In the genomic region with DNA sequence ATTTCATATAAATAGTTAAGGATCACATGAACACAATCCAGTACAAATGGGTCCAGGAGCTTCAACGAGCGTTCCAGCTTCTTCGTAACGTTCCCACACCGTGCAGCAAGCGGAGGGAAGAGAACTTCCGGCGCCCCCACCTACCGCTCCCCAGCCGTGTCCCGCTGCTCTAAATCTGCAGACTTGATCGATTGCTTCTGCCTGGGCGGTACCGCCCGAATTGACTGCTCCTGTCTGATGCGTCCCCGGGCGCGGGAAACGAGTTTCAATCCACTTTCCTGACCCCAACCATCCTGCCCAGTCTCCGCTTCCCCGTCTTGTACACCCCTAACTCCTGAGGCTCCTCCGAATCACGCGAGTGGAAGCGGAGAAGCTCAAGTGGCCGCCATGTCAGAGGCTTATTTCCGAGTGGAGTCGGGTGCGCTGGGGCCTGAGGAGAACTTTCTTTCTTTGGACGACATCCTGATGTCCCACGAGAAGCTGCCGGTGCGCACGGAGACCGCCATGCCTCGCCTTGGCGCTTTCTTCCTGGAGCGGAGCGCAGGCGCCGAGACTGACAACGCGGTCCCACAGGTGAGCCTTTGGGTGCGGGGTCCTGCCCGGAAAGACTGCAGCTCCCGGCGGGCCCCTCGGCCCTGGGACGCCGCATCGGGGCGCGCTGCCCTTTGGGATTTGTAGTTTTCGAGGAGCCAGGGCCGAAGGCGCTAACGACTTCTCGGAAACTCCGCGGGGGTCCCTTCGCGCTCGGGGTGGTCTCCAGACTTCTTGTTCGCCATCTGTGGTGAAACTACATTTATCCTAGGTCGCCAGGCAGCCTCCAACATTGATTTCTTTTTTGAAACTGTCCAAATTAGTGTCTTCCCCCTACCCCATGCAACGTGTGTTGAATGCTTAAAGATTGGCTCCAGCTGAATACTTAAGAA, we compare ENCODE assay signal across 8 cellular contexts. TPM values are rescaled to one million over a fixed set of nuclear protein-coding genes. Genes with fewer than 3 reads are reported as not detected.
DNase-seq lines count a peak whose midpoint lies in the region; ATAC-seq and TF ChIP-seq lines count a peak whose summit lies in the region.

TSS of gene GINS3 (plus strand) at position 257 of the 923 bp plus-strand sequence. CDS start at position 388, 131 bp downstream.

- 1% methylated on average over 39 of the region's 67 CpGs for WGBS in SK-N-SH (ENCODE audit: low lambda C conversion rate)

- CTCF ChIA-PET in SK-N-SH (lab: Yijun Ruan, JAX): interaction anchor here (1.0 to 3.7 kb wide), 5 partner anchors 14 to 97 kb away, joined by 3 to 16 read pairs (median 5); no protein-coding TSS in a partner anchor

- POLR2A ChIA-PET in SK-N-SH (lab: Yijun Ruan, JAX): interaction anchor here (0.6 to 1.5 kb wide), 5 partner anchors 23 to 298 kb away, joined by 3 to 4 read pairs (median 3); partner anchors contain the start of gene NDRG4

- H3K4me3 ChIP-seq in NB4 (ENCODE audit: low read depth, low read length) (peak within 1 kb of the TSS; percentile 99), SK-N-SH (ENCODE audit: low read depth in 2 of 2, low read length in 1 of 2) (peak within 1 kb of the TSS; percentile 88 to 89), osteoblast (ENCODE audit: insufficient read depth, low read length) (peak within 1 kb of the TSS; percentile 98), thoracic aorta (peak within 1 kb of the TSS; percentile 94)

- peaks cover 2% of the 10 kb centered on the region for H3K27me3 Mint-ChIP-seq in HFFc6 (ENCODE audit: insufficient read depth)

- H3K4me1 ChIP-seq in SK-N-SH (ENCODE audit: control insufficient read depth in 1 of 2, insufficient read depth in 2 of 2, low read depth in 1 of 2, low read length in 1 of 2) (peaks cover 0 to 4% of the 10 kb centered on the region in 2 experiments; a peak in 1 of 4 replicates), osteoblast (ENCODE audit: insufficient read depth, low read length) (peaks cover 7% of the 10 kb centered on the region), thoracic aorta (ENCODE audit: control insufficient read depth in 1 of 2, low read depth in 2 of 2) (peaks cover 3 to 12% of the 10 kb centered on the region in 2 donors)

- H3K27me3 ChIP-seq in SK-N-SH (ENCODE audit: insufficient read depth) (no peaks in the 10 kb centered on the region), osteoblast (ENCODE audit: insufficient read depth, low read length) (peaks cover 13% of the 10 kb centered on the region), thoracic aorta (replicated peaks; ENCODE audit: insufficient read depth) (no peaks in the 10 kb centered on the region)

- DNase-seq in GM04504 (ENCODE audit: low read depth): peak; percentile 72
- DNase-seq in HFFc6: peak; percentile 83
- peak; percentile 95 for DNase-seq in NB4 (ENCODE audit: low read depth)
- peak; percentile 91 for DNase-seq in SK-N-SH
- peak; percentile 87 for DNase-seq in activated naive CD4-positive, alpha-beta T cell treated with anti-CD3 and anti-CD28 coated beads, Interleukin-2, amount 50 U/mL, for 16 hours
- peak; percentile 76 for DNase-seq in glomerular visceral epithelial cell (ENCODE audit: extremely low spot score)
- peak; percentile 98 for DNase-seq in osteoblast (ENCODE audit: insufficient read length, low spot score, missing footprints)
- peak; percentile 50 for DNase-seq in thoracic aorta (ENCODE audit: low spot score)

- H3K27ac Mint-ChIP-seq in HFFc6: peak within 1 kb of the TSS; percentile 92

- no peaks in the 10 kb centered on the region for H3K9me3 Mint-ChIP-seq in HFFc6

- no peak for TF ChIP-seq RAD21 in SK-N-SH (IDR thresholded peaks at IDR 0.05; ENCODE audit: low read length)

- H3K9me3 ChIP-seq in SK-N-SH: no peaks in the 10 kb centered on the region
- no peaks in the 10 kb centered on the region for H3K9me3 ChIP-seq in osteoblast (ENCODE audit: low read depth, low read length)
- no peaks in the 10 kb centered on the region for H3K9me3 ChIP-seq in thoracic aorta

- TF ChIP-seq POLR2A in NB4 (IDR thresholded peaks at IDR 0.05; ENCODE audit: extremely low read depth, insufficient read length): peak; percentile 57

- H3K9me2 ChIP-seq in SK-N-SH: no peaks in the 10 kb centered on the region

- H3K79me2 ChIP-seq in SK-N-SH (ENCODE audit: insufficient read depth): peaks cover 21% of the 10 kb centered on the region; the same call in 1 of the 2 replicates
- H3K79me2 ChIP-seq in osteoblast (ENCODE audit: insufficient read depth, low read length): peaks cover 5% of the 10 kb centered on the region

- H3K4me2 ChIP-seq in SK-N-SH (peak within 1 kb of the TSS; percentile 82), osteoblast (ENCODE audit: insufficient read depth, low read length) (peak within 1 kb of the TSS; percentile 97)

- peaks cover 10% of the 10 kb centered on the region for H3K4me1 Mint-ChIP-seq in HFFc6 (ENCODE audit: low read depth)

- TF ChIP-seq EP300 in SK-N-SH (IDR thresholded peaks at IDR 0.05; ENCODE audit: borderline replicate concordance in 1 of 2, low read depth in 1 of 2, low read length in 1 of 2): no peak

- H3F3A ChIP-seq in SK-N-SH (replicated peaks; ENCODE audit: insufficient read depth): peaks cover 3% of the 10 kb centered on the region

- H3K36me3 ChIP-seq in SK-N-SH (replicated peaks in 1 of 2; ENCODE audit: control insufficient read depth in 1 of 2, insufficient read depth in 2 of 2, low read length in 1 of 2) (no peaks in the 10 kb centered on the region), osteoblast (ENCODE audit: insufficient read depth, low read length) (no peaks in the 10 kb centered on the region), thoracic aorta (no peaks in the 10 kb centered on the region)

- H4K20me1 ChIP-seq in SK-N-SH (ENCODE audit: insufficient read depth): no peaks in the 10 kb centered on the region
- no peaks in the 10 kb centered on the region for H4K20me1 ChIP-seq in osteoblast (ENCODE audit: insufficient read depth, low read length)

- peak within 1 kb of the TSS; percentile 85 for H3K9ac ChIP-seq in SK-N-SH

- H3K27ac ChIP-seq in SK-N-SH (ENCODE audit: low read depth in 2 of 2, low read length in 1 of 2): peak within 1 kb of the TSS; percentile 64 to 78
- H3K27ac ChIP-seq in osteoblast (ENCODE audit: low read depth, low read length): peak within 1 kb of the TSS; percentile 77
- peak within 1 kb of the TSS; percentile 54 to 56 for H3K27ac ChIP-seq in thoracic aorta

- H3K36me3 Mint-ChIP-seq in HFFc6 (ENCODE audit: low read depth): no peaks in the 10 kb centered on the region

- H2AFZ ChIP-seq in SK-N-SH (ENCODE audit: low read depth) (peak within 1 kb of the TSS; percentile 98), osteoblast (ENCODE audit: low read length) (peak within 1 kb of the TSS; percentile 100)

- no peak for TF ChIP-seq CTCF in HFFc6 (IDR thresholded peaks at IDR 0.05)
- no peak for TF ChIP-seq CTCF in NB4 (IDR thresholded peaks at IDR 0.05; ENCODE audit: low read depth, low read length)
- no peak for TF ChIP-seq CTCF in SK-N-SH (IDR thresholded peaks at IDR 0.05)
- TF ChIP-seq CTCF in osteoblast (IDR thresholded peaks at IDR 0.05; ENCODE audit: extremely low read depth, low read depth, low read length): no peak
- TF ChIP-seq CTCF in thoracic aorta (IDR thresholded peaks at IDR 0.05): no peak

- peak; percentile 83 for ATAC-seq in thoracic aorta (ENCODE audit: insufficient number of reproducible peaks, low FRiP score, low read depth)

- peak within 1 kb of the TSS; percentile 99 for H3K4me3 Mint-ChIP-seq in HFFc6

TF ChIP-seq in SK-N-SH, 30 proteins besides CTCF, POLR2A, EP300 and RAD21 (continues in another document):
- peak; percentile 60; the same call in 1 of the 2 replicates for TF ChIP-seq FOXJ3 (CRISPR knock-in tag; IDR thresholded peaks at IDR 0.05)
- peak; percentile 20; the same call in 1 of the 2 replicates for TF ChIP-seq FOSL2 (IDR thresholded peaks at IDR 0.05; ENCODE audit: borderline replicate concordance, low read depth)
- TF ChIP-seq, protein P1, sequence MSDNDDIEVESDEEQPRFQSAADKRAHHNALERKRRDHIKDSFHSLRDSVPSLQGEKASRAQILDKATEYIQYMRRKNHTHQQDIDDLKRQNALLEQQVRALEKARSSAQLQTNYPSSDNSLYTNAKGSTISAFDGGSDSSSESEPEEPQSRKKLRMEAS (IDR thresholded peaks at IDR 0.05; ENCODE audit: low read depth): peak; percentile 93
- peak; percentile 63 for TF ChIP-seq GABPA (IDR thresholded peaks at IDR 0.05; ENCODE audit: low read depth)
- no peak; the same call in 1 of the 2 replicates for TF ChIP-seq POLR2AphosphoS5 (IDR thresholded peaks at IDR 0.05; ENCODE audit: low read depth, low read length)
- TF ChIP-seq ELF1 (IDR thresholded peaks at IDR 0.05): peak; percentile 50; the same call in 1 of the 2 replicates
- no peak for TF ChIP-seq USF1 (IDR thresholded peaks at IDR 0.05; ENCODE audit: borderline replicate concordance, low read depth)
- TF ChIP-seq MXI1 (IDR thresholded peaks at IDR 0.05; ENCODE audit: low read depth, low read length): peak; percentile 43; the same call in 1 of the 2 replicates
- TF ChIP-seq RCOR1 (IDR thresholded peaks at IDR 0.05; ENCODE audit: low read length): no peak
- peak; percentile 64 for TF ChIP-seq CHD2 (IDR thresholded peaks at IDR 0.05; ENCODE audit: low read length, partially characterized antibody)

RNA-seq across cellular contexts. Expression of gene GINS3, which starts in this region (rescaled TPM):
- total RNA-seq in HFFc6 (2021; fragmentation: NEBNext Ultra II Directional; extraction: Animal tissue kit (Norgen Biotek cat#: 25700)): 1 to 10 TPM; 3.0 to 6.4 (median 5.9) TPM
- 8.7 and 9.8 TPM in 2 replicates for polyA plus RNA-seq in SK-N-SH (2012; rRNA removed)
- polyA plus RNA-seq in SK-N-SH (2012; cell fraction: cytosol; rRNA removed): 7.6 and 8.8 TPM in 2 replicates
- 4.6 and 6.2 TPM in 2 replicates for polyA plus RNA-seq in SK-N-SH (2012; cell fraction: nucleus; rRNA removed)
- 1.1 and 1.8 TPM in 2 replicates for total RNA-seq in osteoblast
- 1 to 10 TPM; 1.1 to 1.3 TPM for total RNA-seq in thoracic aorta

Comparison
In these comparisons a context has a peak if more than half of its experiments do, and no peak if none do; other contexts are left out.
1. Peak in every context shown above with its lines: DNase-seq, ATAC-seq, H3K4me3 ChIP-seq and H3K27ac ChIP-seq.